ENCODE assay signal across 19 cellular contexts in the genomic region with DNA sequence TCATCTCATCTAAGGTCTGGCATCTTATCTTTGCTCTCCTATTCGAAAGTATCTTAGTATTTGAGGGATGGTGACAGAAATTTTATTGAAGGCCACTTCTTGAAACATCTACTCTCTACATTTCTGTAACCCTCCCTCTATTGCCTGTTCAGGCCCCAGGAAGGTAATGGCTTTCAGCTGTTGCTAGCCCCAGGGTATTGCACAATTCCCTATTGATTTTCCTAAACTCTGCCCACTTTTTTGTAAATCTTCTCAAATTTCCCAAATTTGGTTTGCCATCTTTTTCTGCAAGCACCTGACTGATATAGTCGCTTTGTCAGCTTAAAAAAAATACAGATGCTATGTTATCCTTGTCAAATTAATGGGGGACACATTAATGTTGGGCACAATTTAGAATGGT.
DNase-seq lines count a peak whose midpoint lies in the region; ATAC-seq, FAIRE-seq and TF ChIP-seq lines count a peak whose summit lies in the region.
"Had no signal": no experiment of that assay in that cellular context is flagged by ENCODE, and none has a peak within 500 bp of the region (broad histone marks: within the 10 kb centered on the region; RNA-seq: fewer than 3 reads in every experiment).

No MANE protein-coding gene starts in this region.

- no peaks in the 10 kb centered on the region for H3K79me1 ChIP-seq in mesenchymal stem cell (replicated peaks; ENCODE audit: low read length, poor library complexity, severe bottlenecking)

- H2BK15ac ChIP-seq in mesenchymal stem cell (ENCODE audit: low read depth, poor library complexity, severe bottlenecking) = no peak overlapping the region

- H3K27ac ChIP-seq in HepG2 (ENCODE audit: extremely low read length, insufficient read depth, low read length) (no peak overlapping the region), right lobe of liver (no peak overlapping the region), mesenchymal stem cell (ENCODE audit: low read length, poor library complexity, severe bottlenecking) (no peak overlapping the region)
- H3K27ac ChIP-seq: C4-2B had no signal

- H3K4me1 ChIP-seq in HepG2 (ENCODE audit: insufficient read depth, low read length) (no peaks in the 10 kb centered on the region), right lobe of liver (no peaks in the 10 kb centered on the region), adipocyte (ENCODE audit: control insufficient read depth, insufficient read depth, low read length) (peaks cover 17% of the 10 kb centered on the region), mesenchymal stem cell (ENCODE audit: control insufficient read depth, insufficient read depth, low read depth, low read length) (no peaks in the 10 kb centered on the region)
- H3K4me1 ChIP-seq: BE2C had no signal

- H3K27me3 ChIP-seq in HepG2 (ENCODE audit: control insufficient read depth in 1 of 2, insufficient read depth in 2 of 2, low read length in 2 of 2) (no peaks in the 10 kb centered on the region), right lobe of liver (no peaks in the 10 kb centered on the region), adipocyte (replicated peaks; ENCODE audit: control insufficient read depth, insufficient read depth, low read length) (no peaks in the 10 kb centered on the region), mesenchymal stem cell (ENCODE audit: control insufficient read depth in 1 of 2, insufficient read depth in 1 of 2, low read length in 2 of 2) (no peaks in the 10 kb centered on the region)
- H3K27me3 ChIP-seq: BE2C had no signal

- H3K4me2 ChIP-seq in HepG2 (ENCODE audit: low read depth, low read length) (no peak overlapping the region), mesenchymal stem cell (ENCODE audit: low read length, poor library complexity, severe bottlenecking) (no peak overlapping the region)

- no peak overlapping the region for H4K8ac ChIP-seq in mesenchymal stem cell (ENCODE audit: low read length)

- no peaks in the 10 kb centered on the region for H4K20me1 ChIP-seq in HepG2 (ENCODE audit: insufficient read depth, low read length)

- BruUV-seq in HepG2 (replicated peaks; lab: Mats Ljungman, UMichigan) = no TSS peak

- CTCF ChIA-PET in HepG2 (lab: Yijun Ruan, JAX; ENCODE audit: low intra/inter-chr PET ratio, low total read pairs) = no interaction called here

- no peak overlapping the region for H2AFZ ChIP-seq in HepG2 (ENCODE audit: low read length)
- H2AFZ ChIP-seq in mesenchymal stem cell (ENCODE audit: low read depth, low read length) = no peak overlapping the region

- no peak overlapping the region for H3K14ac ChIP-seq in mesenchymal stem cell (ENCODE audit: low read length in 2 of 2)

- H3K9me3 ChIP-seq in HepG2 (ENCODE audit: low read length) = no peaks in the 10 kb centered on the region
- H3K9me3 ChIP-seq in right lobe of liver = no peaks in the 10 kb centered on the region
- no peaks in the 10 kb centered on the region for H3K9me3 ChIP-seq in adipocyte (ENCODE audit: control insufficient read depth, low read length)
- no peaks in the 10 kb centered on the region for H3K9me3 ChIP-seq in mesenchymal stem cell (ENCODE audit: control insufficient read depth, low read length)
- H3K9me3 ChIP-seq: BE2C had no signal

- TF ChIP-seq POLR2A in HepG2 (IDR thresholded peaks at IDR 0.05; ENCODE audit: insufficient read depth in 1 of 2, low read depth in 2 of 2, low read length in 2 of 2) (no peak), right lobe of liver (IDR thresholded peaks at IDR 0.05) (no peak)

- no peak overlapping the region for H2BK12ac ChIP-seq in mesenchymal stem cell (ENCODE audit: low read length in 2 of 2)

- POLR2A ChIA-PET in HepG2 (lab: Yijun Ruan, JAX) = no interaction called here

- TF ChIP-seq EP300 in HepG2 (IDR thresholded peaks at IDR 0.05; ENCODE audit: low read depth in 2 of 2, low read length in 2 of 2) (no peak), HepG2 (CRISPR knock-in tag; IDR thresholded peaks at IDR 0.05; ENCODE audit: borderline replicate concordance) (no peak)

- no peak overlapping the region for H3K9ac ChIP-seq in HepG2 (ENCODE audit: insufficient read depth, low read depth, low read length)
- H3K9ac ChIP-seq in adipocyte (ENCODE audit: low read length) = no peak overlapping the region
- no peak overlapping the region for H3K9ac ChIP-seq in mesenchymal stem cell (ENCODE audit: low read length)

- no peak for ATAC-seq in HepG2
- ATAC-seq in right lobe of liver = no peak

- no peak for TF ChIP-seq RAD21 in HepG2 (CRISPR knock-in tag; IDR thresholded peaks at IDR 0.05)

- H3K4ac ChIP-seq in mesenchymal stem cell (ENCODE audit: low read depth in 1 of 2, low read length in 2 of 2) = no peak overlapping the region

- whole genome bisulfite sequencing in HepG2 (ENCODE audit: low lambda C conversion rate) = 0% methylated on average over 2 of the region's 2 CpGs
- 23% methylated on average over 2 of the region's 2 CpGs for WGBS in right lobe of liver (ENCODE audit: insufficient coverage, low coverage, low lambda C conversion rate, missing lambda C conversion rate)
- no CpG with 5 or more reads among the region's 2 CpGs for WGBS in mesenchymal stem cell

- FAIRE-seq in HepG2 (lab: Jason Lieb, UNC) = no peak
- FAIRE-seq: GM12892, GM19239 had no signal

- in situ Hi-C loops in HepG2 (cut with HindIII; ENCODE audit: extremely low pct_ligation_motif_present, low pct_unique_long_range_greater_than_20kb) = no loop called here

- H2BK120ac ChIP-seq in mesenchymal stem cell (ENCODE audit: low read depth, low read length) = no peak overlapping the region

- no peaks in the 10 kb centered on the region for H3K79me2 ChIP-seq in HepG2 (ENCODE audit: insufficient read depth, low read length)

- intact Hi-C loops in HepG2 (cut with micrococcal nuclease; ENCODE audit: unreplicated experiment) (no loop called here), right lobe of liver (cut with DNase I) (no loop called here)

- no peak overlapping the region for H2BK5ac ChIP-seq in mesenchymal stem cell (ENCODE audit: low read depth, low read length, poor library complexity, severe bottlenecking)

- DNase-seq in HepG2 (ENCODE audit: low spot score) (no peak), right lobe of liver (no peak), adipocyte (ENCODE audit: low read depth) (peak; percentile 52), fibroblast of mammary gland (ENCODE audit: low read depth) (peak; percentile 10), DMS114 treated with DMSO at 0.1 percent for 48 hours (lab: John Stamatoyannopoulos, UW; ENCODE audit: unreplicated experiment) (no peak), GM10266 (ENCODE audit: extremely low spot score) (no peak), mesenchymal stem cell (no peak)
- DNase-seq: ACHN; BE2C; CD4-positive, alpha-beta memory T cell; DMS153; DMS79 treated with DMSO at 0.1 percent for 48 hours; EL; HCEC 1CT; HFFc6; KBM-7 had no signal

- H2AK5ac ChIP-seq in mesenchymal stem cell (ENCODE audit: low read length, severe bottlenecking) = no peak overlapping the region

- no peak overlapping the region for H3K4me3 ChIP-seq in HepG2 (replicated peaks in 1 of 3; ENCODE audit: insufficient read depth in 1 of 3, low read depth in 2 of 3, low read length in 3 of 3)
- H3K4me3 ChIP-seq in right lobe of liver = no peak overlapping the region
- H3K4me3 ChIP-seq in adipocyte (ENCODE audit: low read length) = no peak overlapping the region
- no peak overlapping the region for H3K4me3 ChIP-seq in fibroblast of mammary gland (ENCODE audit: control insufficient read depth, low read depth, low read length)
- no peak overlapping the region for H3K4me3 ChIP-seq in mesenchymal stem cell (ENCODE audit: insufficient read depth in 1 of 2, low read depth in 1 of 2, low read length in 2 of 2)

- no peak overlapping the region for H4K91ac ChIP-seq in mesenchymal stem cell (ENCODE audit: low read length)

- no peak overlapping the region for H3K23ac ChIP-seq in mesenchymal stem cell (ENCODE audit: low read length in 2 of 2)

- H3K36me3 ChIP-seq in HepG2 (replicated peaks in 1 of 2; ENCODE audit: control insufficient read depth in 1 of 2, insufficient read depth in 2 of 2, low read length in 2 of 2) (no peaks in the 10 kb centered on the region), right lobe of liver (no peaks in the 10 kb centered on the region), adipocyte (ENCODE audit: control insufficient read depth, insufficient read depth, low read length, severe bottlenecking) (no peaks in the 10 kb centered on the region), mesenchymal stem cell (ENCODE audit: control insufficient read depth in 1 of 2, insufficient read depth in 2 of 2, low read depth in 1 of 2, low read length in 2 of 2) (no peaks in the 10 kb centered on the region)
- H3K36me3 ChIP-seq: BE2C had no signal

- TF ChIP-seq CTCF in HepG2 (CRISPR knock-in tag; IDR thresholded peaks at IDR 0.05) = no peak
- TF ChIP-seq CTCF in right lobe of liver (IDR thresholded peaks at IDR 0.05) = no peak
- no peak for TF ChIP-seq CTCF in fibroblast of mammary gland (conservative IDR thresholded peaks at IDR 0.05; ENCODE audit: control insufficient read depth, insufficient read depth, low read depth, low read length)
- TF ChIP-seq CTCF in GM10266 (IDR thresholded peaks at IDR 0.05; ENCODE audit: control insufficient read depth, insufficient read depth, low read depth, missing control alignments) = no peak

- H3K18ac ChIP-seq in mesenchymal stem cell (ENCODE audit: low read depth in 1 of 2, low read length in 2 of 2) = no peak overlapping the region

TF ChIP-seq in HepG2, 621 proteins besides CTCF, POLR2A, EP300 and RAD21:
- peak; percentile 81 for TF ChIP-seq CEBPB (IDR thresholded peaks at IDR 0.05; ENCODE audit: borderline replicate concordance, low read depth, low read length)
- TF ChIP-seq, protein P1, sequence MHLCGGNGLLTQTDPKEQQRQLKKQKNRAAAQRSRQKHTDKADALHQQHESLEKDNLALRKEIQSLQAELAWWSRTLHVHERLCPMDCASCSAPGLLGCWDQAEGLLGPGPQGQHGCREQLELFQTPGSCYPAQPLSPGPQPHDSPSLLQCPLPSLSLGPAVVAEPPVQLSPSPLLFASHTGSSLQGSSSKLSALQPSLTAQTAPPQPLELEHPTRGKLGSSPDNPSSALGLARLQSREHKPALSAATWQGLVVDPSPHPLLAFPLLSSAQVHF (CRISPR knock-in tag; IDR thresholded peaks at IDR 0.05) = no peak
- peak; percentile 72 for TF ChIP-seq ONECUT2 (CRISPR knock-in tag; IDR thresholded peaks at IDR 0.05)
- peak; percentile 56; the same call in 1 of the 2 replicates for TF ChIP-seq CEBPG (CRISPR knock-in tag; IDR thresholded peaks at IDR 0.05)

Comparison
In these comparisons a context has a peak if more than half of its experiments do, and no peak if none do; other contexts are left out.
1. DNase-seq: peak in adipocyte (single experiment) and fibroblast of mammary gland (single experiment); none in HepG2 (single experiment), right lobe of liver (0 of 3), DMS114 treated with DMSO at 0.1 percent for 48 hours (single experiment), GM10266 (single experiment) and mesenchymal stem cell (single experiment).